Comparison of ENCODE assay signal across 15 cellular contexts in genomic region chr9:34750320-34750719, GRCh38. TPM values are rescaled to one million over a fixed set of nuclear protein-coding genes. Genes with fewer than 3 reads are reported as not detected.
"Had no signal": no experiment of that assay in that cellular context is flagged by ENCODE, and none has a peak within 500 bp of the region (broad histone marks: within the 10 kb centered on the region; RNA-seq: fewer than 3 reads in every experiment).

No MANE protein-coding gene starts in this region.

RNA-seq across cellular contexts. Expression of gene CCL21, which starts 40.4 kb away (rescaled TPM):
- total RNA-seq: activated B cell treated with CpG ODN at 0.5 μM for 24 hours; activated CD4-positive, alpha-beta memory T cell treated with anti-CD3 and anti-CD28 coated beads for 36 hours; activated CD4-positive, alpha-beta memory T cell treated with anti-CD3 and anti-CD28 coated beads, Interleukin-2, amount 10 ng/mL, durations not matched to agents 7 days and 5 days; activated CD4-positive, alpha-beta T cell treated with anti-CD3 and anti-CD28 coated beads for 36 hours; activated CD4-positive, alpha-beta T cell treated with anti-CD3 and anti-CD28 coated beads, Interleukin-2, amount 10 ng/mL, durations not matched to agents 24 days and 14 days; activated CD4-positive, alpha-beta T cell treated with anti-CD3 and anti-CD28 coated beads, Interleukin-2, amount 10 ng/mL, durations not matched to agents 7 days and 5 days; activated CD8-positive, alpha-beta memory T cell treated with anti-CD3 and anti-CD28 coated beads for 36 hours; activated CD8-positive, alpha-beta memory T cell treated with anti-CD3 and anti-CD28 coated beads, Interleukin-2, amount 10 ng/mL, durations not matched to agents 7 days and 5 days; activated CD8-positive, alpha-beta T cell treated with anti-CD3 and anti-CD28 coated beads for 36 hours; activated CD8-positive, alpha-beta T cell treated with anti-CD3 and anti-CD28 coated beads, Interleukin-2, amount 10 ng/mL, durations not matched to agents 7 days and 5 days; T-helper 1 cell treated with Interleukin-12 subunit alpha and Interleukin-12 subunit beta and Interleukin-4 antibody, amounts not matched to agents 30 ng/mL and 1 ng/mL, for 36 hours; T-helper 17 cell; T-helper 2 cell treated with Interferon-gamma antibody and Interleukin-4, amounts not matched to agents 100 ng/mL and 5 ng/mL, for 36 hours; WTC11 had no signal

RNA-seq across cellular contexts. Expression of gene CCL19, which starts 59.2 kb away (rescaled TPM):
- total RNA-seq: activated B cell treated with CpG ODN at 0.5 μM for 24 hours; activated CD4-positive, alpha-beta memory T cell treated with anti-CD3 and anti-CD28 coated beads for 36 hours; activated CD4-positive, alpha-beta memory T cell treated with anti-CD3 and anti-CD28 coated beads, Interleukin-2, amount 10 ng/mL, durations not matched to agents 7 days and 5 days; activated CD4-positive, alpha-beta T cell treated with anti-CD3 and anti-CD28 coated beads, Interleukin-2, amount 10 ng/mL, durations not matched to agents 24 days and 14 days; activated CD4-positive, alpha-beta T cell treated with anti-CD3 and anti-CD28 coated beads, Interleukin-2, amount 10 ng/mL, durations not matched to agents 7 days and 5 days; activated CD8-positive, alpha-beta memory T cell treated with anti-CD3 and anti-CD28 coated beads for 36 hours; activated CD8-positive, alpha-beta memory T cell treated with anti-CD3 and anti-CD28 coated beads, Interleukin-2, amount 10 ng/mL, durations not matched to agents 7 days and 5 days; activated CD8-positive, alpha-beta T cell treated with anti-CD3 and anti-CD28 coated beads for 36 hours; activated CD8-positive, alpha-beta T cell treated with anti-CD3 and anti-CD28 coated beads, Interleukin-2, amount 10 ng/mL, durations not matched to agents 7 days and 5 days; T-cell; T-helper 1 cell treated with Interleukin-12 subunit alpha and Interleukin-12 subunit beta and Interleukin-4 antibody, amounts not matched to agents 30 ng/mL and 1 ng/mL, for 36 hours; T-helper 17 cell; T-helper 2 cell treated with Interferon-gamma antibody and Interleukin-4, amounts not matched to agents 100 ng/mL and 5 ng/mL, for 36 hours; WTC11 had no signal
